ENCODE assay signal across 8 cellular contexts in genomic region chr12:56157201-56158028, GRCh38. TPM values are rescaled to one million over a fixed set of nuclear protein-coding genes. Genes with fewer than 3 reads are reported as not detected.
DNase-seq lines count a peak whose midpoint lies in the region; ATAC-seq and TF ChIP-seq lines count a peak whose summit lies in the region.

No MANE protein-coding gene starts in this region.

- peak; percentile 30 for ATAC-seq in GM18907 (IDR thresholded peaks at IDR 0.05; ENCODE audit: unreplicated experiment)
- peak; percentile 24 for ATAC-seq in HG03196 (IDR thresholded peaks at IDR 0.05; ENCODE audit: unreplicated experiment)
- ATAC-seq in activated CD4-positive, CD25-positive, alpha-beta regulatory T cell treated with anti-CD3 and anti-CD28 coated beads, Interleukin-2, amount 50 U/mL, for 24 hours, result peak; percentile 24 to 26

- peak overlapping the region; percentile 62 for H3K4me3 ChIP-seq in AG09309 (ENCODE audit: control insufficient read depth, low read depth, low read length)

- TF ChIP-seq CTCF in AG09309 (IDR thresholded peaks at IDR 0.05; ENCODE audit: control insufficient read depth, insufficient read depth, low read depth, low read length, missing control alignments), result peak; percentile 70

- peak; percentile 46 for DNase-seq in AG09309 (ENCODE audit: low read depth)
- DNase-seq in NCI-H345 (lab: John Stamatoyannopoulos, UW), result peak; percentile 87
- DNase-seq in cerebellum (ENCODE audit: low spot score), result peak; percentile 71
- peak; percentile 93 for DNase-seq in kidney glomerular epithelial cell (lab: John Stamatoyannopoulos, UW)
- DNase-seq in stimulated activated CD4-positive, alpha-beta T cell treated with anti-CD3 and anti-CD28 coated beads, Interleukin-15, amount 100 ng/mL, for 1 hour (ENCODE audit: low read depth in 1 of 2, low spot score in 1 of 2), result peak; percentile 25 to 26

RNA-seq across cellular contexts. Expression of gene MYL6, which starts 0.7 kb away (rescaled TPM):
- total RNA-seq in cerebellum, result 332 TPM

RNA-seq across cellular contexts. Expression of gene MYL6B, which starts 5.0 kb away (rescaled TPM):
- total RNA-seq in cerebellum, result 39.5 TPM

RNA-seq across cellular contexts. Expression of gene ESYT1, which starts 29.3 kb away (rescaled TPM):
- total RNA-seq in cerebellum, result 32.2 TPM

RNA-seq across cellular contexts. Expression of gene SMARCC2, which starts 31.9 kb away (rescaled TPM):
- 96.5 TPM for total RNA-seq in cerebellum

RNA-seq across cellular contexts. Expression of gene ZC3H10, which starts 39.3 kb away (rescaled TPM):
- total RNA-seq in cerebellum, result 9.4 TPM

Comparison
In these comparisons a context has a peak if more than half of its experiments do, and no peak if none do; other contexts are left out.
1. Peak in every context shown above with its lines: DNase-seq, ATAC-seq and H3K4me3 ChIP-seq.
2. DNase-seq: peak in every context shown above with its lines; median percentile 93 in kidney glomerular epithelial cell; 87 in NCI-H345; 71 in cerebellum; 46 in AG09309; 26 in stimulated activated CD4-positive, alpha-beta T cell treated with anti-CD3 and anti-CD28 coated beads, Interleukin-15, amount 100 ng/mL, for 1 hour.